ENCODE assay signal across 8 cellular contexts in the genomic region with DNA sequence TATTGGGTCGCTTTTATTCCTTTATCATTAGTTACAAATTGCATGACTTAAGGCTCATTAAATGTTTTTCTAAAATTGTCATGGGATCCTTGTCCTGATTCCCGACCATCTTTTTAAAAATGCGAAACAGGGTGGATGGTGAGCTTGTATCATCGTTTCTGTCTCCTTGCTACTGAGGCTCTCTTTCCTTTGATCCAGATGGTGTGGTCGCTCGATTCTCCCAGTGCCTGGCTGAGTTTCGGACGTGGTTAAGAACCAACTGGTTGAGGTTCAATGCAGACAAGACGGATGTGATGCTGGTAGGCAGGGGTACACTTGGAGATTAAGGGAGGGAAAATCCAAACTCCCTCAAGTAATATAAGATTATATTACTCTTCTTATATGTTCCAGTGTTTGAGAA. TPM values are rescaled to one million over a fixed set of nuclear protein-coding genes. Genes with fewer than 3 reads are reported as not detected.
DNase-seq lines count a peak whose midpoint lies in the region; ATAC-seq and TF ChIP-seq lines count a peak whose summit lies in the region.

No MANE protein-coding gene starts in this region.

- H3K79me2 ChIP-seq in Loucy (ENCODE audit: insufficient read depth, low read length) = peaks cover 66% of the 10 kb centered on the region

- TF ChIP-seq POLR2A in upper lobe of left lung (IDR thresholded peaks at IDR 0.05) = no peak

- H3K9ac ChIP-seq in Loucy (ENCODE audit: low read depth, low read length, poor library complexity, severe bottlenecking) (peak overlapping the region; percentile 79), liver (ENCODE audit: low read depth in 1 of 2, low read length in 2 of 2) (peak overlapping the region; percentile 51 to 87)

- ATAC-seq in upper lobe of left lung (ENCODE audit: low FRiP score in 2 of 2) (no peak), GM21737 (IDR thresholded peaks at IDR 0.05; ENCODE audit: unreplicated experiment) (no peak), GM18873 (IDR thresholded peaks at IDR 0.05; ENCODE audit: low FRiP score, unreplicated experiment) (no peak), HG03139 (IDR thresholded peaks at IDR 0.05; ENCODE audit: unreplicated experiment) (no peak)

- H3K36me3 ChIP-seq in Loucy (ENCODE audit: insufficient read depth, low read length) (no peaks in the 10 kb centered on the region), liver (ENCODE audit: control insufficient read depth in 4 of 4, insufficient read depth in 3 of 4, low read depth in 1 of 4, low read length in 3 of 4) (no peaks in the 10 kb centered on the region), upper lobe of left lung (no peaks in the 10 kb centered on the region)

- DNase-seq in DMS53 (lab: John Stamatoyannopoulos, UW) (peak; percentile 63), astrocyte of the spinal cord (ENCODE audit: low read depth, low spot score) (no peak), upper lobe of left lung (no peak)

- H4K20me1 ChIP-seq in Loucy (ENCODE audit: insufficient read depth, low read length, poor library complexity, severe bottlenecking) = peaks cover 40% of the 10 kb centered on the region

- peak overlapping the region; percentile 88 for H3K4me3 ChIP-seq in Loucy (ENCODE audit: low read length, poor library complexity, severe bottlenecking)
- peak overlapping the region; percentile 92 for H3K4me3 ChIP-seq in astrocyte of the spinal cord (ENCODE audit: low read depth, low read length)
- H3K4me3 ChIP-seq in liver (ENCODE audit: low read depth in 1 of 3, low read length in 3 of 3) = peak overlapping the region; percentile 90 to 97 (median 94)
- peak overlapping the region; percentile 65 to 88 (median 85) for H3K4me3 ChIP-seq in upper lobe of left lung

- H3K9me2 ChIP-seq in Loucy (replicated peaks; ENCODE audit: low read depth, low read length) = no peaks in the 10 kb centered on the region

- H2AFZ ChIP-seq in Loucy (ENCODE audit: low read length) = no peak overlapping the region

- no peak for TF ChIP-seq EP300 in upper lobe of left lung (IDR thresholded peaks at IDR 0.05)

- 48% methylated on average over 9 of the region's 9 CpGs for WGBS in liver
- WGBS in upper lobe of left lung, 2 donors = 46 to 47% methylated on average over 9 of the region's 9 CpGs

- no peaks in the 10 kb centered on the region for H3K9me3 ChIP-seq in Loucy (ENCODE audit: insufficient read depth, low read depth, low read length)
- H3K9me3 ChIP-seq in liver (ENCODE audit: control insufficient read depth in 4 of 4, low read length in 3 of 4) = no peaks in the 10 kb centered on the region
- H3K9me3 ChIP-seq in upper lobe of left lung = no peaks in the 10 kb centered on the region

- no peaks in the 10 kb centered on the region for H3K27me3 ChIP-seq in Loucy (ENCODE audit: insufficient read depth, low read length, poor library complexity, severe bottlenecking)
- H3K27me3 ChIP-seq in liver (ENCODE audit: control insufficient read depth in 4 of 4, insufficient read depth in 4 of 4, low read length in 3 of 4) = no peaks in the 10 kb centered on the region
- no peaks in the 10 kb centered on the region for H3K27me3 ChIP-seq in upper lobe of left lung

- TF ChIP-seq RAD21 in liver (IDR thresholded peaks at IDR 0.05) = no peak

- in situ Hi-C loops in astrocyte of the spinal cord (cut with HindIII; ENCODE audit: low sequenced_read_pairs) = no loop called here

- peaks cover 19% of the 10 kb centered on the region; the same call in 1 of the 2 replicates for H3F3A ChIP-seq in Loucy (ENCODE audit: low read depth)

- no peak for TF ChIP-seq CTCF in Loucy (conservative IDR thresholded peaks at IDR 0.05; ENCODE audit: low read length)
- no peak for TF ChIP-seq CTCF in astrocyte of the spinal cord (IDR thresholded peaks at IDR 0.05; ENCODE audit: low read depth, low read length)
- TF ChIP-seq CTCF in liver (IDR thresholded peaks at IDR 0.05; ENCODE audit: low read depth, low read length, missing input control) = no peak
- no peak for TF ChIP-seq CTCF in upper lobe of left lung (IDR thresholded peaks at IDR 0.05)

- H3K4me2 ChIP-seq in Loucy (ENCODE audit: low read depth, low read length, poor library complexity, severe bottlenecking) = peak overlapping the region; percentile 95

- H3K27ac ChIP-seq in liver (ENCODE audit: low read depth in 1 of 2, low read length in 2 of 2) (peak overlapping the region; percentile 62 to 87), upper lobe of left lung (peak overlapping the region; percentile 89 to 96 (median 92))

- H3K4me1 ChIP-seq in Loucy (ENCODE audit: insufficient read depth, low read length, poor library complexity, severe bottlenecking) = peaks cover 57% of the 10 kb centered on the region
- peaks cover 5 to 34% (median 17%) of the 10 kb centered on the region in 4 donors for H3K4me1 ChIP-seq in liver (ENCODE audit: control insufficient read depth in 4 of 4, insufficient read depth in 4 of 4, low read length in 3 of 4)
- H3K4me1 ChIP-seq in upper lobe of left lung = peaks cover 25 to 27% (median 26%) of the 10 kb centered on the region in 4 donors

TF ChIP-seq in liver, 16 proteins besides CTCF, POLR2A, EP300 and RAD21:
- TF ChIP-seq, protein P1, sequence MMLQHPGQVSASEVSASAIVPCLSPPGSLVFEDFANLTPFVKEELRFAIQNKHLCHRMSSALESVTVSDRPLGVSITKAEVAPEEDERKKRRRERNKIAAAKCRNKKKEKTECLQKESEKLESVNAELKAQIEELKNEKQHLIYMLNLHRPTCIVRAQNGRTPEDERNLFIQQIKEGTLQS (IDR thresholded peaks at IDR 0.05) = no peak
- TF ChIP-seq, protein P2, sequence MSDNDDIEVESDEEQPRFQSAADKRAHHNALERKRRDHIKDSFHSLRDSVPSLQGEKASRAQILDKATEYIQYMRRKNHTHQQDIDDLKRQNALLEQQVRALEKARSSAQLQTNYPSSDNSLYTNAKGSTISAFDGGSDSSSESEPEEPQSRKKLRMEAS (IDR thresholded peaks at IDR 0.05) = no peak
- no peak for TF ChIP-seq NR2F2 (IDR thresholded peaks at IDR 0.05)
- TF ChIP-seq FOXA2 (IDR thresholded peaks at IDR 0.05) = no peak
- no peak for TF ChIP-seq YY1 (IDR thresholded peaks at IDR 0.05)

RNA-seq across cellular contexts. Expression of a gene that starts 1.2 kb away (rescaled TPM):
- total RNA-seq in liver (10 to 100 TPM; 15.6 to 17.7 TPM), upper lobe of left lung (10 to 100 TPM; 16.9 to 56.4 (median 28.5) TPM)
- polyA plus RNA-seq in liver = 10 to 100 TPM in 1 of 2 donors, 1 to 10 TPM in 1; 7.3 to 23.2 TPM

RNA-seq across cellular contexts. Expression of a gene that starts 1.3 kb away (rescaled TPM):
- total RNA-seq in liver (1 to 10 TPM; 1.3 to 1.8 TPM), upper lobe of left lung (10 to 100 TPM in 3 of 6 donors, 1 to 10 TPM in 3; 7.3 to 32.5 (median 10.3) TPM)
- under 1 TPM; 0.42 to 0.43 TPM for polyA plus RNA-seq in liver
